26 cellular contexts compared by ENCODE assay signal in genomic region chr5:136309376-136309775, GRCh38. TPM values are rescaled to one million over a fixed set of nuclear protein-coding genes. Genes with fewer than 3 reads are reported as not detected.
"Had no signal": no experiment of that assay in that cellular context is flagged by ENCODE, and none has a peak within 500 bp of the region (broad histone marks: within the 10 kb centered on the region; RNA-seq: fewer than 3 reads in every experiment).

No MANE protein-coding gene starts in this region.

- H3K4me3 Mint-ChIP-seq: immature natural killer cell; naive B cell; nephron progenitor cell; stimulated activated naive B cell treated with anti-CD40 and anti-IgM and Interleukin-4, amounts not matched to agents 10 μg/mL and 1 μg/mL and 100 μg/mL, for 72 hours; stimulated activated naive CD8-positive, alpha-beta T cell treated with anti-CD3 and anti-CD28 coated beads, Interleukin-15, amount 100 ng/mL, for 72 hours had no signal

- ATAC-seq: esophagus mucosa; left cardiac atrium; psoas muscle; stimulated activated naive CD8-positive, alpha-beta T cell treated with anti-CD3 and anti-CD28 coated beads, Interleukin-15, amount 100 ng/mL, for 72 hours had no signal

- H3K27ac ChIP-seq: dorsolateral prefrontal cortex, left ventricle myocardium inferior, neutrophil, psoas muscle, sigmoid colon, skin epidermis, testis, transverse colon had no signal

- DNase-seq: cortex of kidney; dorsolateral prefrontal cortex; effector CD8-positive, alpha-beta T cell; foreskin fibroblast; immature natural killer cell; left cardiac atrium; left ventricle myocardium inferior; mesendoderm; naive B cell; nephron progenitor cell; psoas muscle; sigmoid colon; stimulated activated CD4-positive, alpha-beta T cell treated with anti-CD3 and anti-CD28 coated beads, Interleukin-2, amount 100 ng/mL, for 24 hours; stimulated activated CD4-positive, alpha-beta T cell treated with anti-CD3 and anti-CD28 coated beads, Interleukin-4, amount 100 ng/mL, for 4 hours; stimulated activated naive B cell treated with anti-CD40 and anti-IgM and Interleukin-4, amounts not matched to agents 10 μg/mL and 1 μg/mL and 100 μg/mL, for 72 hours; stimulated activated naive CD8-positive, alpha-beta T cell treated with anti-CD3 and anti-CD28 coated beads, Interleukin-15, amount 100 ng/mL, for 72 hours; testis; transverse colon had no signal

- H3K36me3 Mint-ChIP-seq: immature natural killer cell; naive B cell; stimulated activated naive B cell treated with anti-CD40 and anti-IgM and Interleukin-4, amounts not matched to agents 10 μg/mL and 1 μg/mL and 100 μg/mL, for 72 hours had no signal

- H3K9me3 ChIP-seq: left ventricle myocardium inferior, neutrophil, psoas muscle, sigmoid colon, testis, transverse colon had no signal

- H3K9me3 Mint-ChIP-seq: immature natural killer cell; nephron progenitor cell; stimulated activated naive B cell treated with anti-CD40 and anti-IgM and Interleukin-4, amounts not matched to agents 10 μg/mL and 1 μg/mL and 100 μg/mL, for 72 hours; stimulated activated naive CD8-positive, alpha-beta T cell treated with anti-CD3 and anti-CD28 coated beads, Interleukin-15, amount 100 ng/mL, for 72 hours had no signal

- H3K27me3 ChIP-seq: neutrophil, sigmoid colon, testis, transverse colon had no signal

- H3K4me1 Mint-ChIP-seq: immature natural killer cell; naive B cell; nephron progenitor cell; stimulated activated naive CD8-positive, alpha-beta T cell treated with anti-CD3 and anti-CD28 coated beads, Interleukin-15, amount 100 ng/mL, for 72 hours had no signal

- H3K4me1 ChIP-seq: left ventricle myocardium inferior, psoas muscle, sigmoid colon, testis, transverse colon had no signal

- FAIRE-seq: keratinocyte had no signal

- H3K27ac Mint-ChIP-seq: immature natural killer cell; nephron progenitor cell; stimulated activated naive B cell treated with anti-CD40 and anti-IgM and Interleukin-4, amounts not matched to agents 10 μg/mL and 1 μg/mL and 100 μg/mL, for 72 hours; stimulated activated naive CD8-positive, alpha-beta T cell treated with anti-CD3 and anti-CD28 coated beads, Interleukin-15, amount 100 ng/mL, for 72 hours had no signal

RNA-seq across cellular contexts. Expression of gene TRPC7, which starts 56.0 kb away (rescaled TPM):
- total RNA-seq: chondrocyte, esophagus mucosa, left cardiac atrium, left ventricle myocardium inferior, lung, osteoblast, psoas muscle, sigmoid colon, subcutaneous adipose tissue, transverse colon had no signal
